Comparison of ENCODE assay signal across 24 cellular contexts in the genomic region with DNA sequence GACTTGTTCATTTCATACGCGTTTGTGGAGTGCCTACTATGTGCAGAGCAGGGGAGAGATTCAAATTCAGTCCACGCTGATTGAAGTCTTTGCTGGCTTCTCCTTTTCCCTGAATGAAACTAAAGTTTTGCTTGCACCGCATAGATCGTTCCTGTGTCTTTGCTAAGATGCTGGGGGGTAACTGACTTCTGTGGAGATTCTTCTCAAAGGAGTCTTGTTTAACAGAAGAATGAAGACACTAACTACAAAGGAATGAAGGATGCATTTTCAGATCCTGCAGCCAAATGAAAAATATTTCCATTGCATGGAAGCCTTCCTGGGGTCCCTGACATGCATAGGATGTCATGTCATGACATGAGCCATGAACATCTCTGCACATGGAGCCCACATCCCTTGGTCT. TPM values are rescaled to one million over a fixed set of nuclear protein-coding genes. Genes with fewer than 3 reads are reported as not detected.
DNase-seq lines count a peak whose midpoint lies in the region; ATAC-seq, FAIRE-seq and TF ChIP-seq lines count a peak whose summit lies in the region.
"Had no signal": no experiment of that assay in that cellular context is flagged by ENCODE, and none has a peak within 500 bp of the region (broad histone marks: within the 10 kb centered on the region; RNA-seq: fewer than 3 reads in every experiment).

No MANE protein-coding gene starts in this region.

- TF ChIP-seq CTCF in astrocyte (IDR thresholded peaks at IDR 0.05; ENCODE audit: insufficient read depth, low read depth, low read length) (no peak), BE2C (IDR thresholded peaks at IDR 0.05; ENCODE audit: low read depth, low read length) (no peak)

- H2BK12ac ChIP-seq in mesenchymal stem cell (ENCODE audit: low read length in 2 of 2) = no peak overlapping the region

- H2BK15ac ChIP-seq in mesenchymal stem cell (ENCODE audit: low read depth, poor library complexity, severe bottlenecking) = no peak overlapping the region

- H3K4me1 ChIP-seq in ACC112 (ENCODE audit: control insufficient read depth, insufficient read depth, low read length, unreplicated experiment) (peaks cover 57% of the 10 kb centered on the region), GM23248 (ENCODE audit: insufficient read depth) (peaks cover 14% of the 10 kb centered on the region), astrocyte (ENCODE audit: insufficient read depth, low read length) (peaks cover 39% of the 10 kb centered on the region), mesenchymal stem cell (ENCODE audit: control insufficient read depth, insufficient read depth, low read depth, low read length) (peaks cover 17% of the 10 kb centered on the region), BE2C (no peaks in the 10 kb centered on the region)

- H3K4me3 Mint-ChIP-seq in astrocyte (ENCODE audit: unreplicated experiment) = no peak overlapping the region
- H3K4me3 Mint-ChIP-seq: B cell, H9 had no signal

- H3K27me3 Mint-ChIP-seq in astrocyte (ENCODE audit: low read depth, unreplicated experiment) = peaks cover 27% of the 10 kb centered on the region

- H3K36me3 Mint-ChIP-seq in astrocyte (ENCODE audit: low read depth, unreplicated experiment) = no peaks in the 10 kb centered on the region

- peaks cover 17% of the 10 kb centered on the region for H3K4me1 Mint-ChIP-seq in astrocyte (ENCODE audit: low read depth, unreplicated experiment)

- DNase-seq in GM23248 (peak; percentile 42), astrocyte (ENCODE audit: low read depth) (no peak), mesenchymal stem cell (peak; percentile 46), BE2C (no peak)
- DNase-seq: 8988T, DMS79 treated with DMSO at 0.1 percent for 48 hours, H9, KBM-7, NCI-H1092, NCI-H1436, NCI-H187 treated with DMSO at 0.1 percent for 48 hours, NCI-H2107, NCI-H446 treated with DMSO at 0.1 percent for 48 hours, NCI-H526 treated with DMSO at 0.1 percent for 48 hours, OCI-M1, SHP77, SK-N-SH had no signal

- H3K27me3 ChIP-seq in ACC112 (ENCODE audit: insufficient read depth, low read length) (no peaks in the 10 kb centered on the region), GM23248 (replicated peaks; ENCODE audit: insufficient read depth) (no peaks in the 10 kb centered on the region), astrocyte (ENCODE audit: insufficient read depth, low read length) (no peaks in the 10 kb centered on the region), mesenchymal stem cell (ENCODE audit: control insufficient read depth in 1 of 2, insufficient read depth in 1 of 2, low read length in 2 of 2) (no peaks in the 10 kb centered on the region), BE2C (peaks cover 15% of the 10 kb centered on the region)

- H3K4me3 ChIP-seq in ACC112 (ENCODE audit: low read depth, low read length) (no peak overlapping the region), GM23248 (no peak overlapping the region), astrocyte (ENCODE audit: insufficient read depth, low read depth, low read length) (peak overlapping the region; percentile 24), mesenchymal stem cell (ENCODE audit: insufficient read depth in 1 of 2, low read depth in 1 of 2, low read length in 2 of 2) (no peak overlapping the region), BE2C (ENCODE audit: low read depth, low read length) (no peak overlapping the region)

- in situ Hi-C loops in GM23248 (cut with MboI) = no loop called here

- no peaks in the 10 kb centered on the region for H3K9me2 ChIP-seq in GM23248 (ENCODE audit: insufficient read depth)
- H3K9me2 ChIP-seq: SK-N-SH had no signal

- H3K18ac ChIP-seq in mesenchymal stem cell (ENCODE audit: low read depth in 1 of 2, low read length in 2 of 2) = peak overlapping the region; percentile 5 to 52

- H2AK5ac ChIP-seq in mesenchymal stem cell (ENCODE audit: low read length, severe bottlenecking) = no peak overlapping the region

- H2AFZ ChIP-seq in ACC112 (ENCODE audit: low read length, unreplicated experiment) (no peak overlapping the region), GM23248 (peak overlapping the region; percentile 29; the same call in 1 of the 2 replicates), astrocyte (ENCODE audit: low read depth, low read length) (no peak overlapping the region), mesenchymal stem cell (ENCODE audit: low read depth, low read length) (no peak overlapping the region)

- no peak overlapping the region for H2BK5ac ChIP-seq in mesenchymal stem cell (ENCODE audit: low read depth, low read length, poor library complexity, severe bottlenecking)

- H4K91ac ChIP-seq in mesenchymal stem cell (ENCODE audit: low read length) = no peak overlapping the region

- no peak for ATAC-seq in HG03280 (IDR thresholded peaks at IDR 0.05; ENCODE audit: unreplicated experiment)
- ATAC-seq in HG03159 (IDR thresholded peaks at IDR 0.05; ENCODE audit: unreplicated experiment) = no peak

- H2BK120ac ChIP-seq in mesenchymal stem cell (ENCODE audit: low read depth, low read length) = peak overlapping the region; percentile 57

- no peak for FAIRE-seq in astrocyte (lab: Jason Lieb, UNC)
- FAIRE-seq: D721Med, G401.6, RCC 7860 had no signal

- H3K4ac ChIP-seq in mesenchymal stem cell (ENCODE audit: low read depth in 1 of 2, low read length in 2 of 2) = peak overlapping the region in 1 of 2 experiments; percentile 11

- peak overlapping the region; percentile 77 for H3K27ac ChIP-seq in ACC112 (ENCODE audit: low read depth, low read length)
- peak overlapping the region; percentile 72 for H3K27ac ChIP-seq in GM23248
- peak overlapping the region; percentile 88 for H3K27ac ChIP-seq in astrocyte (ENCODE audit: low read depth, low read length)
- no peak overlapping the region for H3K27ac ChIP-seq in mesenchymal stem cell (ENCODE audit: low read length, poor library complexity, severe bottlenecking)

- H3K36me3 ChIP-seq in ACC112 (ENCODE audit: insufficient read depth, low read length) (no peaks in the 10 kb centered on the region), GM23248 (ENCODE audit: low read depth) (no peaks in the 10 kb centered on the region), astrocyte (ENCODE audit: insufficient read depth, low read length) (no peaks in the 10 kb centered on the region), mesenchymal stem cell (ENCODE audit: control insufficient read depth in 1 of 2, insufficient read depth in 2 of 2, low read depth in 1 of 2, low read length in 2 of 2) (no peaks in the 10 kb centered on the region), BE2C (no peaks in the 10 kb centered on the region)

- no peak overlapping the region for H3K23ac ChIP-seq in mesenchymal stem cell (ENCODE audit: low read length in 2 of 2)

- H3F3A ChIP-seq in GM23248 (ENCODE audit: insufficient read depth) = peaks cover 14% of the 10 kb centered on the region

- H3K9me3 Mint-ChIP-seq in astrocyte (ENCODE audit: unreplicated experiment) = no peaks in the 10 kb centered on the region
- H3K9me3 Mint-ChIP-seq: H9 had no signal

- H3K4me2 ChIP-seq in GM23248 (ENCODE audit: unreplicated experiment) = peak overlapping the region; percentile 17
- H3K4me2 ChIP-seq in astrocyte (ENCODE audit: low read length) = peak overlapping the region; percentile 60
- H3K4me2 ChIP-seq in mesenchymal stem cell (ENCODE audit: low read length, poor library complexity, severe bottlenecking) = no peak overlapping the region
- H3K4me2 ChIP-seq: SK-N-SH had no signal

- H3K79me2 ChIP-seq in ACC112 (ENCODE audit: control insufficient read depth, insufficient read depth, low read length, unreplicated experiment) (peaks cover 4% of the 10 kb centered on the region), GM23248 (ENCODE audit: insufficient read depth) (no peaks in the 10 kb centered on the region), astrocyte (ENCODE audit: insufficient read depth, low read length) (peaks cover 4% of the 10 kb centered on the region)

- H4K8ac ChIP-seq in mesenchymal stem cell (ENCODE audit: low read length) = no peak overlapping the region

- no peaks in the 10 kb centered on the region for H3K9me3 ChIP-seq in GM23248 (ENCODE audit: low read depth)
- H3K9me3 ChIP-seq in astrocyte (ENCODE audit: insufficient read depth, low read depth, low read length) = no peaks in the 10 kb centered on the region
- no peaks in the 10 kb centered on the region for H3K9me3 ChIP-seq in mesenchymal stem cell (ENCODE audit: control insufficient read depth, low read length)
- no peaks in the 10 kb centered on the region for H3K9me3 ChIP-seq in BE2C
- H3K9me3 ChIP-seq: SK-N-SH had no signal

- 87 to 93% methylated on average over 5 of the region's 5 CpGs for WGBS in GM23248 (ENCODE audit: low coverage in 1 of 2, low lambda C conversion rate in 2 of 2, missing lambda C conversion rate in 2 of 2), 2 experiments
- 83% methylated on average over 5 of the region's 5 CpGs for WGBS in mesenchymal stem cell

- H4K20me1 ChIP-seq in GM23248 (ENCODE audit: insufficient read depth) (no peaks in the 10 kb centered on the region), astrocyte (ENCODE audit: insufficient read depth, low read length) (no peaks in the 10 kb centered on the region)

- H3K27ac Mint-ChIP-seq in astrocyte (ENCODE audit: unreplicated experiment) = no peak overlapping the region
- H3K27ac Mint-ChIP-seq: B cell, H9 had no signal

- H3K79me1 ChIP-seq in mesenchymal stem cell (replicated peaks; ENCODE audit: low read length, poor library complexity, severe bottlenecking) = no peaks in the 10 kb centered on the region

- 0 out of 2 replicates have a peak overlapping the region, but pooled peaks have one; percentile 6 for H3K9ac ChIP-seq in GM23248
- peak overlapping the region; percentile 63 for H3K9ac ChIP-seq in astrocyte (ENCODE audit: low read length)
- H3K9ac ChIP-seq in mesenchymal stem cell (ENCODE audit: low read length) = peak overlapping the region; percentile 20
- H3K9ac ChIP-seq: SK-N-SH had no signal

- H3K14ac ChIP-seq in mesenchymal stem cell (ENCODE audit: low read length in 2 of 2) = no peak overlapping the region

RNA-seq across cellular contexts. Expression of a gene that starts 26.9 kb away (rescaled TPM):
- 29.6 and 31.4 TPM in 2 replicates for total RNA-seq in GM23248 (2014; rRNA removed; shearing (Covaris generic))
- polyA plus RNA-seq in GM23248 (2016; fragmentation: Nextera tagmentation; extraction: Ambion mirVana) = 14.5 and 16.1 TPM in 2 replicates
- total RNA-seq in astrocyte = 13.9 and 18.9 TPM in 2 replicates
- polyA plus RNA-seq in mesenchymal stem cell (2013, experiment 1 of 2) = 30.1 TPM
- 29.4 TPM for polyA plus RNA-seq in mesenchymal stem cell (2013, experiment 2 of 2)
- polyA plus RNA-seq in BE2C (2012; ENCODE audit: insufficient read depth, insufficient read length, low read depth) = 0.60 TPM

Comparison
In these comparisons a context has a peak if more than half of its experiments do, and no peak if none do; other contexts are left out.
1. DNase-seq: peak in GM23248 (single experiment) and mesenchymal stem cell (single experiment); none in astrocyte (single experiment) and BE2C (single experiment).
2. H3K9ac ChIP-seq: peak in every context shown above with its lines; median percentile 63 in astrocyte; 20 in mesenchymal stem cell; 6 in GM23248.